11 cellular contexts compared by ENCODE assay signal in the genomic region with DNA sequence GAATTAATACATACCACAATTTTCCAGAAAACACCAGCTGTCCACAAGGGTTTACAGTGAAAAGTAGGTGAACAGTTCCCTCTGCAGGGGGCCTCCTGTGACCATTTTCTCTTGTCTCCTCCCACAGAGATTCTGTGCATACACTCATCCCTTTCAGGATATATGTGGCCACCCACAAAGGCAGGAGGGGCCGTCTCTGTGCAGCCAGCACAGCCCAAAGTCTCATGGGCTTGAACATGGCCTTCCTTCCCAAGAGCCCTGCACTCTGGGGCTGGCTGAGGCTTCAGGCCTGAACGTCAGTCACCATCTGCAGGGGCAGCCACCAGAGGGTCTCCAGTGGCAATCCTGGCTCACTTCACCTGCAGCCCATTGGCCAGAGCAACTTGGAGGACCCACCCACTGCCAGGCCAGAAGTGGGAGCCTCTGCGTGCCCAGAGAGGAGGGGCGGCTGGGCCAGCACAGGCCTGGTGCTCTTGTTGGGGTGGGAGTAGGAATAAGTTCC. TPM values are rescaled to one million over a fixed set of nuclear protein-coding genes. Genes with fewer than 3 reads are reported as not detected.
DNase-seq lines count a peak whose midpoint lies in the region; ATAC-seq lines count a peak whose summit lies in the region.
"Had no signal": no experiment of that assay in that cellular context is flagged by ENCODE, and none has a peak within 500 bp of the region (broad histone marks: within the 10 kb centered on the region; RNA-seq: fewer than 3 reads in every experiment).

No MANE protein-coding gene starts in this region.

- intact Hi-C loops in Right ventricle myocardium superior (cut with DNase I) = no loop called here

- DNase-seq in AG20443 (ENCODE audit: low spot score) = peak; percentile 16
- peak; percentile 68 for DNase-seq in HuH-7 (ENCODE audit: low spot score)
- DNase-seq in SW480 (ENCODE audit: low spot score) = peak; percentile 65
- DNase-seq in iPS-NIHi11 (ENCODE audit: low spot score) = peak; percentile 52
- no peak for DNase-seq in COR-L47 (lab: John Stamatoyannopoulos, UW)
- no peak for DNase-seq in SKM-1 (lab: John Stamatoyannopoulos, UW; ENCODE audit: unreplicated experiment)
- no peak for DNase-seq in effector CD4-positive, alpha-beta T cell
- no peak for DNase-seq in Right ventricle myocardium superior
- DNase-seq: DMS79 treated with DMSO at 0.1 percent for 48 hours, GOT3, hippocampal formation had no signal

- no peak for ATAC-seq in Right ventricle myocardium superior (ENCODE audit: poor library complexity)

RNA-seq across cellular contexts. Expression of a gene that starts 25.2 kb away (rescaled TPM):
- 23.0 TPM for total RNA-seq in Right ventricle myocardium superior

RNA-seq across cellular contexts. Expression of a gene that starts 49.3 kb away (rescaled TPM):
- 27.2 TPM for total RNA-seq in Right ventricle myocardium superior

RNA-seq across cellular contexts. Expression of a gene that starts 57.0 kb away (rescaled TPM):
- 0.83 TPM for total RNA-seq in Right ventricle myocardium superior

Comparison
In these comparisons a context has a peak if more than half of its experiments do, and no peak if none do; other contexts are left out.
1. DNase-seq: peak in AG20443 (single experiment), HuH-7 (single experiment), SW480 (single experiment) and iPS-NIHi11 (single experiment); none in COR-L47 (single experiment), SKM-1 (single experiment), effector CD4-positive, alpha-beta T cell (single experiment) and Right ventricle myocardium superior (single experiment).